In genomic region chr6:28734443-28734959, GRCh38 we compare ENCODE assay signal across 1 cellular context.
TF ChIP-seq lines count a peak whose summit lies in the region.

No MANE protein-coding gene starts in this region.

TF ChIP-seq in HEK293, 187 proteins besides CTCF, POLR2A, EP300 and RAD21 (continued from another document):
- TF ChIP-seq PRDM1 (tag by site-specific recombination; IDR thresholded peaks at IDR 0.05) (0 out of 2 replicates have a peak, but pooled peaks have one; percentile 6), PRDM10 (tag by site-specific recombination; IDR thresholded peaks at IDR 0.05) (peak; percentile 79), KLF8 (tag by site-specific recombination; IDR thresholded peaks at IDR 0.05) (0 out of 2 replicates have a peak, but pooled peaks have one; percentile 2), ZNF114 (tag by site-specific recombination; IDR thresholded peaks at IDR 0.05) (no peak), ZNF391 (tag by site-specific recombination; IDR thresholded peaks at IDR 0.05; ENCODE audit: borderline replicate concordance, low read depth) (0 out of 2 replicates have a peak, but pooled peaks have one; percentile 6), PRDM6 (tag by site-specific recombination; IDR thresholded peaks at IDR 0.05) (no peak), PATZ1 (tag by site-specific recombination; IDR thresholded peaks at IDR 0.05) (peak; percentile 77), ZNF449 (tag by site-specific recombination; IDR thresholded peaks at IDR 0.05) (peak; percentile 75; the same call in 1 of the 2 replicates)
